1 cellular context compared by ENCODE assay signal in genomic region chr11:86746509-86746908, GRCh38.
TF ChIP-seq lines count a peak whose summit lies in the region.

No MANE protein-coding gene starts in this region.

TF ChIP-seq in IMR-90, 13 proteins besides CTCF, POLR2A, EP300 and RAD21:
- TF ChIP-seq NFE2L2 (IDR thresholded peaks at IDR 0.05; ENCODE audit: low read depth, low read length) = no peak
- TF ChIP-seq MAFK (IDR thresholded peaks at IDR 0.05; ENCODE audit: low read depth, low read length) = no peak
- no peak for TF ChIP-seq BHLHE40 (IDR thresholded peaks at IDR 0.05; ENCODE audit: low read depth, low read length)
- no peak for TF ChIP-seq RCOR1 (IDR thresholded peaks at IDR 0.05; ENCODE audit: insufficient replicate concordance, low read length)
- TF ChIP-seq SMC3 (IDR thresholded peaks at IDR 0.05; ENCODE audit: low read depth, low read length) = no peak
